10 cellular contexts compared by ENCODE assay signal in the genomic region with DNA sequence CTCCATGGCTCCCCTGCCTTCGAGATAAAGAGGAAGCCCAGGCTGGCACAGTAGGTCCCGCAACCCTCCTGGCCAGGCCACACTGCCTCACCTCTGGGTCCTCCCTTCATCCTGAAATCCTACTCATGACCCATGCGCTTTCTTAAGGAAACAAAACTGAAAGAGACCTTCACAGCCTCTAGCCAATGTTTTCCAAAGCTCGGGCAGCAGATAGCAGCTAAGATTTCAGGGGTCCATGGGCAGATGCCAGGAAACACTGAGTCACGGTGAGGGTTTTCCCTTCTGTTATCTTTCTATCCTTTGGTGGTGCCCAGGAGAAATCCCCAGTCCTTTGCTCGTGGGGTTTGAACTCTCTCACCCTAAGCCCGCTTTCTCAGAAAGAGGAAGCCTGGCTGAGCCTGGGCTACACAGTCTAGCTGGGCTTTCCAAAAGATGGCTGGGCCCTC. TPM values are rescaled to one million over a fixed set of nuclear protein-coding genes. Genes with fewer than 3 reads are reported as not detected.
A peak's percentile ranks its signal among the peaks of the same experiment; 100 is the strongest.
DNase-seq lines count a peak whose midpoint lies in the region; ATAC-seq and TF ChIP-seq lines count a peak whose summit lies in the region.
"Had no signal": no experiment of that assay in that cellular context is flagged by ENCODE, and none has a peak within 500 bp of the region (broad histone marks: within the 10 kb centered on the region; RNA-seq: fewer than 3 reads in every experiment).

No MANE protein-coding gene starts in this region.

- H2BK120ac ChIP-seq in trophoblast cell (ENCODE audit: insufficient read depth, low read length, poor library complexity): no peak overlapping the region

- no peak for TF ChIP-seq POLR2A in tibial nerve (IDR thresholded peaks at IDR 0.05)

- H4K8ac ChIP-seq in trophoblast cell (ENCODE audit: low read depth, low read length): no peak overlapping the region

- in situ Hi-C loops in G401 (cut with HindIII; ENCODE audit: low sequenced_read_pairs): no loop called here

- no peak overlapping the region for H3K14ac ChIP-seq in trophoblast cell (ENCODE audit: low read length)

- DNase-seq in HT1080 (ENCODE audit: low read depth) (peak; percentile 36), astrocyte of the hippocampus (ENCODE audit: low read depth, low spot score) (peak; percentile 70), trophoblast cell (peak; percentile 8 to 30), tibial nerve (ENCODE audit: low spot score in 2 of 2) (no peak), G401 (ENCODE audit: low spot score) (no peak), NCI-H1930 (lab: John Stamatoyannopoulos, UW) (no peak), kidney tubule cell (ENCODE audit: low spot score) (no peak)
- DNase-seq: NCI-H2029 treated with DMSO at 0.1 percent for 48 hours had no signal

- TF ChIP-seq CTCF in tibial nerve (IDR thresholded peaks at IDR 0.05): no peak

- peaks cover 5% of the 10 kb centered on the region for H3K9me3 ChIP-seq in trophoblast cell (ENCODE audit: insufficient read depth, low read depth, low read length)
- no peaks in the 10 kb centered on the region for H3K9me3 ChIP-seq in tibial nerve

- no peak overlapping the region for H3K27ac ChIP-seq in trophoblast cell (ENCODE audit: low read depth, low read length)
- H3K27ac ChIP-seq in tibial nerve: no peak overlapping the region
- H3K27ac ChIP-seq: VCaP had no signal

- no peak overlapping the region for H2BK5ac ChIP-seq in trophoblast cell (ENCODE audit: low read depth, low read length, poor library complexity)

- H4K12ac ChIP-seq in trophoblast cell (ENCODE audit: low read depth, low read length): no peak overlapping the region

- H3K23ac ChIP-seq in trophoblast cell (ENCODE audit: low read length): no peak overlapping the region

- no peak overlapping the region for H2AFZ ChIP-seq in trophoblast cell (ENCODE audit: insufficient read depth, low read length, poor library complexity)

- no peak overlapping the region for H3K9ac ChIP-seq in trophoblast cell (ENCODE audit: low read length)

- no CpG with 5 or more reads among the region's 7 CpGs for WGBS in trophoblast cell (ENCODE audit: extremely low coverage, insufficient coverage, insufficient read length)
- 48 to 52% methylated on average over 7 of the region's 7 CpGs for WGBS in tibial nerve, 2 donors

- H3K79me1 ChIP-seq in trophoblast cell (ENCODE audit: low read length): no peaks in the 10 kb centered on the region

- no peak overlapping the region for H2BK12ac ChIP-seq in trophoblast cell (ENCODE audit: low read length)

- no peaks in the 10 kb centered on the region for H3K36me3 ChIP-seq in trophoblast cell (ENCODE audit: control insufficient read depth in 1 of 2, insufficient read depth in 2 of 2, low read length in 2 of 2)
- no peaks in the 10 kb centered on the region for H3K36me3 ChIP-seq in tibial nerve

- H3K18ac ChIP-seq in trophoblast cell (ENCODE audit: low read length): no peak overlapping the region

- H3K4me1 ChIP-seq in trophoblast cell (ENCODE audit: control insufficient read depth in 1 of 2, insufficient read depth in 2 of 2, low read length in 2 of 2) (no peaks in the 10 kb centered on the region), tibial nerve (peaks cover 0 to 2% (median 0%) of the 10 kb centered on the region in 4 donors)

- no peak overlapping the region for H3K4me3 ChIP-seq in trophoblast cell (ENCODE audit: low read depth, low read length)
- no peak overlapping the region for H3K4me3 ChIP-seq in tibial nerve

- H3K27me3 ChIP-seq in trophoblast cell (ENCODE audit: insufficient read depth, low read length): no peaks in the 10 kb centered on the region
- no peaks in the 10 kb centered on the region for H3K27me3 ChIP-seq in tibial nerve

- no peak overlapping the region for H2AK5ac ChIP-seq in trophoblast cell (ENCODE audit: low read length)

- H3K79me2 ChIP-seq in trophoblast cell (ENCODE audit: control insufficient read depth, insufficient read depth, low read length, poor library complexity): no peaks in the 10 kb centered on the region

- peak; percentile 59 for ATAC-seq in GM18868 (IDR thresholded peaks at IDR 0.05; ENCODE audit: unreplicated experiment)

- TF ChIP-seq EP300 in tibial nerve (IDR thresholded peaks at IDR 0.05): no peak

- no peak overlapping the region for H3K4me2 ChIP-seq in trophoblast cell (ENCODE audit: low read length)

- no peak overlapping the region for H4K91ac ChIP-seq in trophoblast cell (ENCODE audit: low read depth, low read length)

- no peak overlapping the region for H3K4ac ChIP-seq in trophoblast cell (ENCODE audit: low read depth, low read length)

RNA-seq across cellular contexts. Expression of a gene that starts 26.6 kb away (rescaled TPM):
- not detected in 2 replicates for total RNA-seq in HT1080 (2014; rRNA removed; shearing (Covaris generic))
- polyA plus RNA-seq in HT1080 (2015; cell fraction: cytosol; rRNA removed): 0.20 and 0.21 TPM in 2 replicates
- polyA plus RNA-seq in HT1080 (2015; cell fraction: nucleus; rRNA removed): 0.05 and 0.16 TPM in 2 replicates
- 5.8 and 6.2 TPM in 2 replicates for polyA plus RNA-seq in trophoblast cell (2013)
- 1 to 10 TPM in 1 of 4 donors, under 1 TPM in 2, not detected in 1; 0.20 to 2.4 (median 0.84) TPM for total RNA-seq in tibial nerve
- total RNA-seq in G401 (2014; rRNA removed; shearing (Covaris generic)): 20.3 and 37.4 TPM in 2 replicates

Comparison
In these comparisons a context has a peak if more than half of its experiments do, and no peak if none do; other contexts are left out.
1. DNase-seq: peak in HT1080 (single experiment), astrocyte of the hippocampus (single experiment) and trophoblast cell (2 of 2); none in tibial nerve (0 of 2), G401 (single experiment), NCI-H1930 (0 of 2) and kidney tubule cell (single experiment).